Comparison of ENCODE assay signal across 1 cellular context in genomic region chr5:168592014-168592368, GRCh38.
TF ChIP-seq lines count a peak whose summit lies in the region.

No MANE protein-coding gene starts in this region.

TF ChIP-seq in HepG2, 621 proteins besides CTCF, POLR2A, EP300 and RAD21 (continued from another document):
- TF ChIP-seq PRDM15 (CRISPR knock-in tag; IDR thresholded peaks at IDR 0.05) (no peak), ZBTB8A (CRISPR knock-in tag; IDR thresholded peaks at IDR 0.05; ENCODE audit: borderline replicate concordance, low read depth) (no peak), FOSL1 (CRISPR knock-in tag; IDR thresholded peaks at IDR 0.05; ENCODE audit: borderline replicate concordance) (no peak; the same call in 1 of the 2 replicates), THAP7 (CRISPR knock-in tag; IDR thresholded peaks at IDR 0.05) (no peak), ZNF558 (CRISPR knock-in tag; IDR thresholded peaks at IDR 0.05; ENCODE audit: borderline replicate concordance) (no peak), AKNA (CRISPR knock-in tag; IDR thresholded peaks at IDR 0.05; ENCODE audit: borderline replicate concordance) (no peak), ATF7-NPFF (CRISPR knock-in tag; IDR thresholded peaks at IDR 0.05; ENCODE audit: low read depth) (no peak), ATF6 (CRISPR knock-in tag; conservative IDR thresholded peaks at IDR 0.05) (no peak), ZNF281 (CRISPR knock-in tag; IDR thresholded peaks at IDR 0.05; ENCODE audit: borderline replicate concordance) (no peak), ZNF777 (CRISPR knock-in tag; IDR thresholded peaks at IDR 0.05) (no peak), SCMH1 (CRISPR knock-in tag; IDR thresholded peaks at IDR 0.05; ENCODE audit: borderline replicate concordance) (no peak), GZF1 (CRISPR knock-in tag; IDR thresholded peaks at IDR 0.05) (no peak), RAD51 (IDR thresholded peaks at IDR 0.05; ENCODE audit: borderline replicate concordance) (no peak), ZNF674 (CRISPR knock-in tag; IDR thresholded peaks at IDR 0.05; ENCODE audit: low read depth) (no peak), HOXA5 (CRISPR knock-in tag; IDR thresholded peaks at IDR 0.05) (peak; percentile 68; the same call in 1 of the 2 replicates), NFYB (CRISPR knock-in tag; IDR thresholded peaks at IDR 0.05) (no peak), ZNF7 (CRISPR knock-in tag; IDR thresholded peaks at IDR 0.05) (no peak), ZNF280B (CRISPR knock-in tag; IDR thresholded peaks at IDR 0.05; ENCODE audit: borderline replicate concordance) (no peak), ZNF660 (CRISPR knock-in tag; IDR thresholded peaks at IDR 0.05; ENCODE audit: borderline replicate concordance, low read depth) (no peak), HNRNPL (IDR thresholded peaks at IDR 0.05; ENCODE audit: low read depth, low read length) (no peak), ZBTB43 (CRISPR knock-in tag; conservative IDR thresholded peaks at IDR 0.05) (peak; percentile 72; the same call in 1 of the 2 replicates), MNT (IDR thresholded peaks at IDR 0.05) (no peak), PHB2 (IDR thresholded peaks at IDR 0.05; ENCODE audit: partially characterized antibody) (no peak), ZNF776 (CRISPR knock-in tag; IDR thresholded peaks at IDR 0.05) (no peak)
